1 cellular context compared by ENCODE assay signal in the genomic region with DNA sequence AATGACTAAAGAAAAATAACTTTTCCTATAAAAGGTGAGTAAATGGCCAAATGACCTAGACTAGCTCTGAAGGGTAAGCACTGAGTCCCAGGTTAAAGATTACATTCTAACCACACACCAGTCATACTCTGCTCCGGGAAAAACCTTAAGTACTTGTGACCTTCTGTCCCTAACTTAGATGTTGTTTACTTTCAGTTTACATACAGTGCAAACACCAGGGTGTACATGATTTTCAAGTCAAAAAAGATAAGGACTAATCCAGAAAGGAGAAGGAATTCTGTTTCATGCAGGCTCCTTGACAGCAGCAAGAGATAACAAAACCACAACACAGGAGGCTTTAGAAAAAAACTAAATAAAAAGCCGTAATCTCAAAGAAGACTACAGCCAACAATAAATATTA.
TF ChIP-seq lines count a peak whose summit lies in the region.

No MANE protein-coding gene starts in this region.

TF ChIP-seq in K562, 482 proteins besides CTCF, POLR2A, EP300 and RAD21 (continued from another document and continues in another):
- TF ChIP-seq ZNF668 (CRISPR knock-in tag; IDR thresholded peaks at IDR 0.05) (no peak), ZNF785 (CRISPR knock-in tag; IDR thresholded peaks at IDR 0.05) (no peak), BRCA1 (IDR thresholded peaks at IDR 0.05) (no peak), BRCA1 (CRISPR knock-in tag; IDR thresholded peaks at IDR 0.05) (no peak), SIN3A (IDR thresholded peaks at IDR 0.05; ENCODE audit: borderline replicate concordance in 2 of 2, control insufficient read depth in 1 of 2, low read depth in 2 of 2, low read length in 2 of 2) (no peak), SMARCA5 (IDR thresholded peaks at IDR 0.05) (no peak), PURB (CRISPR knock-in tag; IDR thresholded peaks at IDR 0.05; ENCODE audit: low read depth) (no peak), MCM5 (IDR thresholded peaks at IDR 0.05; ENCODE audit: low read depth) (no peak), NUFIP1 (IDR thresholded peaks at IDR 0.05; ENCODE audit: partially characterized antibody) (no peak), MAFK (IDR thresholded peaks at IDR 0.05; ENCODE audit: low read length) (no peak), NFIX (CRISPR knock-in tag; IDR thresholded peaks at IDR 0.05; ENCODE audit: low read depth) (no peak), ZC3H11A (IDR thresholded peaks at IDR 0.05; ENCODE audit: low read depth, low read length) (no peak), HDGF (IDR thresholded peaks at IDR 0.05) (no peak), OTX1 (CRISPR knock-in tag; IDR thresholded peaks at IDR 0.05) (no peak), MTF1 (CRISPR knock-in tag; IDR thresholded peaks at IDR 0.05; ENCODE audit: borderline replicate concordance) (no peak), DACH1 (IDR thresholded peaks at IDR 0.05; ENCODE audit: partially characterized antibody) (no peak), ZFP1 (CRISPR knock-in tag; IDR thresholded peaks at IDR 0.05) (no peak), PHF21A (IDR thresholded peaks at IDR 0.05; ENCODE audit: borderline replicate concordance, low read depth) (no peak), PHF20 (IDR thresholded peaks at IDR 0.05; ENCODE audit: partially characterized antibody) (no peak), RBM17 (IDR thresholded peaks at IDR 0.05; ENCODE audit: borderline replicate concordance, low read depth, low read length) (no peak), PTRF (tag; IDR thresholded peaks at IDR 0.05) (no peak), KLF16 (IDR thresholded peaks at IDR 0.05) (no peak), BMI1 (IDR thresholded peaks at IDR 0.05; ENCODE audit: low read length) (no peak), SNIP1 (IDR thresholded peaks at IDR 0.05; ENCODE audit: low read depth) (no peak), SMAD2 (IDR thresholded peaks at IDR 0.05; ENCODE audit: low read depth, low read length) (no peak), THRAP3 (IDR thresholded peaks at IDR 0.05; ENCODE audit: borderline replicate concordance) (no peak), SPI1 (IDR thresholded peaks at IDR 0.05; ENCODE audit: borderline replicate concordance, low read depth, low read length) (no peak), NCOA4 (IDR thresholded peaks at IDR 0.05; ENCODE audit: partially characterized antibody) (no peak), PTTG1 (tag; IDR thresholded peaks at IDR 0.05; ENCODE audit: low read depth) (no peak), RFX1 (IDR thresholded peaks at IDR 0.05) (peak; percentile 15; the same call in 1 of the 2 replicates), ERF (CRISPR knock-in tag; IDR thresholded peaks at IDR 0.05) (no peak), RBFOX2 (IDR thresholded peaks at IDR 0.05; ENCODE audit: low read depth, low read length) (no peak), ZNF175 (CRISPR knock-in tag; IDR thresholded peaks at IDR 0.05; ENCODE audit: low read depth) (no peak), NR4A1 (CRISPR knock-in tag; IDR thresholded peaks at IDR 0.05) (no peak), NR4A1 (tag; IDR thresholded peaks at IDR 0.05) (no peak), ESRRA (IDR thresholded peaks at IDR 0.05; ENCODE audit: borderline replicate concordance, low read depth) (peak; percentile 89; the same call in 1 of the 2 replicates)
- TF ChIP-seq, protein P1, sequence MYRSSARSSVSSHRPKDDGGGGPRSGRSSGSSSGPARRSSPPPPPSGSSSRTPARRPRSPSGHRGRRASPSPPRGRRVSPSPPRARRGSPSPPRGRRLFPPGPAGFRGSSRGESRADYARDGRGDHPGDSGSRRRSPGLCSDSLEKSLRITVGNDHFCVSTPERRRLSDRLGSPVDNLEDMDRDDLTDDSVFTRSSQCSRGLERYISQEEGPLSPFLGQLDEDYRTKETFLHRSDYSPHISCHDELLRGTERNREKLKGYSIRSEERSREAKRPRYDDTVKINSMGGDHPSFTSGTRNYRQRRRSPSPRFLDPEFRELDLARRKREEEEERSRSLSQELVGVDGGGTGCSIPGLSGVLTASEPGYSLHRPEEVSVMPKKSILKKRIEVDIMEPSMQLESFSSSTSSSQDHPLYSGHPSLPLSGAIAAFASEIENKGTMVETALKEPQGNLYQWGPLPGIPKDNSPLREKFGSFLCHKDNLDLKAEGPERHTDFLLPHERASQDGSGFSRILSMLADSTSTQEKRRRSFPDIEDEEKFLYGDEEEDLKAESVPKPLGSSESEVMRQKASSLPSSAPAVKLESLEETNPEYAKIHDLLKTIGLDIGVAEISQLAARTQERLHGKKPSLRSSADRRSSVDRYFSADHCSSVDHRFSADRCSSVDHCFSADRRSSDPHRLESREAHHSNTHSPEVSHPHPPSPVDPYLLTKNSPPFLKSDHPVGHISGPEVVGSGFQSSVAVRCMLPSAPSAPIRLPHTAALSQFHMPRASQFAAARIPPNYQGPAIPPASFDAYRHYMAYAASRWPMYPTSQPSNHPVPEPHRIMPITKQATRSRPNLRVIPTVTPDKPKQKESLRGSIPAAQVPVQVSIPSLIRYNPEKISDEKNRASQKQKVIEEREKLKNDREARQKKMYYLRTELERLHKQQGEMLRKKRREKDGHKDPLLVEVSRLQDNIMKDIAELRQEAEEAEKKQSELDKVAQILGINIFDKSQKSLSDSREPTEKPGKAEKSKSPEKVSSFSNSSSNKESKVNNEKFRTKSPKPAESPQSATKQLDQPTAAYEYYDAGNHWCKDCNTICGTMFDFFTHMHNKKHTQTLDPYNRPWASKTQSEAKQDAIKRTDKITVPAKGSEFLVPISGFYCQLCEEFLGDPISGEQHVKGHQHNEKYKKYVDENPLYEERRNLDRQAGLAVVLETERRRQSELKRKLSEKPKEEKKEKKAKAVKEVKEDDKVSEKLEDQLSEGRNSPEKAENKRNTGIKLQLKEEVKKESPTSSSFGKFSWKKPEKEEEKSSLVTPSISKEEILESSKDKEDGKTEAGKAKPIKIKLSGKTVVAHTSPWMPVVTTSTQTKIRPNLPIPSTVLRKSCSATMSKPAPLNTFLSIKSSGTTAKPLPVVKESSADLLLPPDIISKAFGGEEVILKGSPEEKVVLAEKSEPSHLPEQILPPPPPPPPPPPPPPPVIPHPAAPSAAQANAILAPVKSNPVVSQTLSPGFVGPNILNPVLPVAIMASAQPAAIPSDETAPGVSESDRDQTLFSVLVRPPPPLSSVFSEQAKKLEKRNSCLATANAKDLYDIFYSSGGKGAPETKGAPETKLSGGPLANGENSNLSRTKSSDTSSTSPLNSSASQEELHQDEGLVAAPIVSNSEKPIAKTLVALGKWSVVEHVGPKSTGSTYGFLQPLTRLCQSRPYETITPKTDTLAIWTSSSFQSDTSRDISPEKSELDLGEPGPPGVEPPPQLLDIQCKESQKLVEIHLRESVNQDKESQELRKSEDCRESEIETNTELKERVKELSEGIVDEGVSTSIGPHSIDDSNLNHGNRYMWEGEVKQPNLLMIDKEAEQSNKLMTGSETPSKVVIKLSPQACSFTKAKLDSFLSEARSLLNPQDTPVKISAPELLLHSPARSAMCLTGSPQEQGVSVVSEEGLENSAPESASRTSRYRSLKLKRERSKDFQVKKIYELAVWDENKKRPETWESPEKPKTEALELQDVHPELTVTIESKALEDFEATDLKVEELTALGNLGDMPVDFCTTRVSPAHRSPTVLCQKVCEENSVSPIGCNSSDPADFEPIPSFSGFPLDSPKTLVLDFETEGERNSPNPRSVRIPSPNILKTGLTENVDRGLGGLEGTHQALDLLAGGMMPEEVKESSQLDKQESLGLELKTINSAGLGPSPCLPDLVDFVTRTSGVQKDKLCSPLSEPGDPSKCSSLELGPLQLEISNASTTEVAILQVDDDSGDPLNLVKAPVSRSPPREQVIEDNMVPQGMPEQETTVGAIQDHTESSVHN (IDR thresholded peaks at IDR 0.05; ENCODE audit: borderline replicate concordance in 1 of 2, low read depth in 1 of 2) = peak in 1 of 2 experiments; percentile 71; a peak in 1 of 4 replicates
- TF ChIP-seq, protein P2, sequence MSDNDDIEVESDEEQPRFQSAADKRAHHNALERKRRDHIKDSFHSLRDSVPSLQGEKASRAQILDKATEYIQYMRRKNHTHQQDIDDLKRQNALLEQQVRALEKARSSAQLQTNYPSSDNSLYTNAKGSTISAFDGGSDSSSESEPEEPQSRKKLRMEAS (CRISPR knock-in tag; IDR thresholded peaks at IDR 0.05) = no peak
- TF ChIP-seq, protein P3, sequence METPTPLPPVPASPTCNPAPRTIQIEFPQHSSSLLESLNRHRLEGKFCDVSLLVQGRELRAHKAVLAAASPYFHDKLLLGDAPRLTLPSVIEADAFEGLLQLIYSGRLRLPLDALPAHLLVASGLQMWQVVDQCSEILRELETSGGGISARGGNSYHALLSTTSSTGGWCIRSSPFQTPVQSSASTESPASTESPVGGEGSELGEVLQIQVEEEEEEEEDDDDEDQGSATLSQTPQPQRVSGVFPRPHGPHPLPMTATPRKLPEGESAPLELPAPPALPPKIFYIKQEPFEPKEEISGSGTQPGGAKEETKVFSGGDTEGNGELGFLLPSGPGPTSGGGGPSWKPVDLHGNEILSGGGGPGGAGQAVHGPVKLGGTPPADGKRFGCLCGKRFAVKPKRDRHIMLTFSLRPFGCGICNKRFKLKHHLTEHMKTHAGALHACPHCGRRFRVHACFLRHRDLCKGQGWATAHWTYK (CRISPR knock-in tag; IDR thresholded peaks at IDR 0.05) = no peak
- TF ChIP-seq, protein P4, sequence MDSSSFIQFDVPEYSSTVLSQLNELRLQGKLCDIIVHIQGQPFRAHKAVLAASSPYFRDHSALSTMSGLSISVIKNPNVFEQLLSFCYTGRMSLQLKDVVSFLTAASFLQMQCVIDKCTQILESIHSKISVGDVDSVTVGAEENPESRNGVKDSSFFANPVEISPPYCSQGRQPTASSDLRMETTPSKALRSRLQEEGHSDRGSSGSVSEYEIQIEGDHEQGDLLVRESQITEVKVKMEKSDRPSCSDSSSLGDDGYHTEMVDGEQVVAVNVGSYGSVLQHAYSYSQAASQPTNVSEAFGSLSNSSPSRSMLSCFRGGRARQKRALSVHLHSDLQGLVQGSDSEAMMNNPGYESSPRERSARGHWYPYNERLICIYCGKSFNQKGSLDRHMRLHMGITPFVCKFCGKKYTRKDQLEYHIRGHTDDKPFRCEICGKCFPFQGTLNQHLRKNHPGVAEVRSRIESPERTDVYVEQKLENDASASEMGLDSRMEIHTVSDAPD (CRISPR knock-in tag; IDR thresholded peaks at IDR 0.05) = no peak
- TF ChIP-seq, protein P5, sequence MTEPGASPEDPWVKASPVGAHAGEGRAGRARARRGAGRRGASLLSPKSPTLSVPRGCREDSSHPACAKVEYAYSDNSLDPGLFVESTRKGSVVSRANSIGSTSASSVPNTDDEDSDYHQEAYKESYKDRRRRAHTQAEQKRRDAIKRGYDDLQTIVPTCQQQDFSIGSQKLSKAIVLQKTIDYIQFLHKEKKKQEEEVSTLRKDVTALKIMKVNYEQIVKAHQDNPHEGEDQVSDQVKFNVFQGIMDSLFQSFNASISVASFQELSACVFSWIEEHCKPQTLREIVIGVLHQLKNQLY (CRISPR knock-in tag; conservative IDR thresholded peaks at IDR 0.05) = no peak
- TF ChIP-seq, protein P6, sequence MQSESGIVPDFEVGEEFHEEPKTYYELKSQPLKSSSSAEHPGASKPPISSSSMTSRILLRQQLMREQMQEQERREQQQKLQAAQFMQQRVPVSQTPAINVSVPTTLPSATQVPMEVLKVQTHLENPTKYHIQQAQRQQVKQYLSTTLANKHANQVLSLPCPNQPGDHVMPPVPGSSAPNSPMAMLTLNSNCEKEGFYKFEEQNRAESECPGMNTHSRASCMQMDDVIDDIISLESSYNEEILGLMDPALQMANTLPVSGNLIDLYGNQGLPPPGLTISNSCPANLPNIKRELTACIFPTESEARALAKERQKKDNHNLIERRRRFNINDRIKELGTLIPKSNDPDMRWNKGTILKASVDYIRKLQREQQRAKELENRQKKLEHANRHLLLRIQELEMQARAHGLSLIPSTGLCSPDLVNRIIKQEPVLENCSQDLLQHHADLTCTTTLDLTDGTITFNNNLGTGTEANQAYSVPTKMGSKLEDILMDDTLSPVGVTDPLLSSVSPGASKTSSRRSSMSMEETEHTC (IDR thresholded peaks at IDR 0.05) = no peak
- TF ChIP-seq, protein P7, sequence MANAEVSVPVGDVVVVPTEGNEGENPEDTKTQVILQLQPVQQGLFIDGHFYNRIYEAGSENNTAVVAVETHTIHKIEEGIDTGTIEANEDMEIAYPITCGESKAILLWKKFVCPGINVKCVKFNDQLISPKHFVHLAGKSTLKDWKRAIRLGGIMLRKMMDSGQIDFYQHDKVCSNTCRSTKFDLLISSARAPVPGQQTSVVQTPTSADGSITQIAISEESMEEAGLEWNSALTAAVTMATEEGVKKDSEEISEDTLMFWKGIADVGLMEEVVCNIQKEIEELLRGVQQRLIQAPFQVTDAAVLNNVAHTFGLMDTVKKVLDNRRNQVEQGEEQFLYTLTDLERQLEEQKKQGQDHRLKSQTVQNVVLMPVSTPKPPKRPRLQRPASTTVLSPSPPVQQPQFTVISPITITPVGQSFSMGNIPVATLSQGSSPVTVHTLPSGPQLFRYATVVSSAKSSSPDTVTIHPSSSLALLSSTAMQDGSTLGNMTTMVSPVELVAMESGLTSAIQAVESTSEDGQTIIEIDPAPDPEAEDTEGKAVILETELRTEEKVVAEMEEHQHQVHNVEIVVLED (CRISPR knock-in tag; IDR thresholded peaks at IDR 0.05) = no peak
- TF ChIP-seq, protein P8, sequence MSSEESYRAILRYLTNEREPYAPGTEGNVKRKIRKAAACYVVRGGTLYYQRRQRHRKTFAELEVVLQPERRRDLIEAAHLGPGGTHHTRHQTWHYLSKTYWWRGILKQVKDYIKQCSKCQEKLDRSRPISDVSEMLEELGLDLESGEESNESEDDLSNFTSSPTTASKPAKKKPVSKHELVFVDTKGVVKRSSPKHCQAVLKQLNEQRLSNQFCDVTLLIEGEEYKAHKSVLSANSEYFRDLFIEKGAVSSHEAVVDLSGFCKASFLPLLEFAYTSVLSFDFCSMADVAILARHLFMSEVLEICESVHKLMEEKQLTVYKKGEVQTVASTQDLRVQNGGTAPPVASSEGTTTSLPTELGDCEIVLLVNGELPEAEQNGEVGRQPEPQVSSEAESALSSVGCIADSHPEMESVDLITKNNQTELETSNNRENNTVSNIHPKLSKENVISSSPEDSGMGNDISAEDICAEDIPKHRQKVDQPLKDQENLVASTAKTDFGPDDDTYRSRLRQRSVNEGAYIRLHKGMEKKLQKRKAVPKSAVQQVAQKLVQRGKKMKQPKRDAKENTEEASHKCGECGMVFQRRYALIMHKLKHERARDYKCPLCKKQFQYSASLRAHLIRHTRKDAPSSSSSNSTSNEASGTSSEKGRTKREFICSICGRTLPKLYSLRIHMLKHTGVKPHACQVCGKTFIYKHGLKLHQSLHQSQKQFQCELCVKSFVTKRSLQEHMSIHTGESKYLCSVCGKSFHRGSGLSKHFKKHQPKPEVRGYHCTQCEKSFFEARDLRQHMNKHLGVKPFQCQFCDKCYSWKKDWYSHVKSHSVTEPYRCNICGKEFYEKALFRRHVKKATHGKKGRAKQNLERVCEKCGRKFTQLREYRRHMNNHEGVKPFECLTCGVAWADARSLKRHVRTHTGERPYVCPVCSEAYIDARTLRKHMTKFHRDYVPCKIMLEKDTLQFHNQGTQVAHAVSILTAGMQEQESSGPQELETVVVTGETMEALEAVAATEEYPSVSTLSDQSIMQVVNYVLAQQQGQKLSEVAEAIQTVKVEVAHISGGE (CRISPR knock-in tag; IDR thresholded peaks at IDR 0.05) = no peak
- TF ChIP-seq, protein P9, sequence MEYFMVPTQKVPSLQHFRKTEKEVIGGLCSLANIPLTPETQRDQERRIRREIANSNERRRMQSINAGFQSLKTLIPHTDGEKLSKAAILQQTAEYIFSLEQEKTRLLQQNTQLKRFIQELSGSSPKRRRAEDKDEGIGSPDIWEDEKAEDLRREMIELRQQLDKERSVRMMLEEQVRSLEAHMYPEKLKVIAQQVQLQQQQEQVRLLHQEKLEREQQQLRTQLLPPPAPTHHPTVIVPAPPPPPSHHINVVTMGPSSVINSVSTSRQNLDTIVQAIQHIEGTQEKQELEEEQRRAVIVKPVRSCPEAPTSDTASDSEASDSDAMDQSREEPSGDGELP (CRISPR knock-in tag; IDR thresholded peaks at IDR 0.05; ENCODE audit: borderline replicate concordance) = no peak
